1 cellular context compared by ENCODE assay signal in the genomic region with DNA sequence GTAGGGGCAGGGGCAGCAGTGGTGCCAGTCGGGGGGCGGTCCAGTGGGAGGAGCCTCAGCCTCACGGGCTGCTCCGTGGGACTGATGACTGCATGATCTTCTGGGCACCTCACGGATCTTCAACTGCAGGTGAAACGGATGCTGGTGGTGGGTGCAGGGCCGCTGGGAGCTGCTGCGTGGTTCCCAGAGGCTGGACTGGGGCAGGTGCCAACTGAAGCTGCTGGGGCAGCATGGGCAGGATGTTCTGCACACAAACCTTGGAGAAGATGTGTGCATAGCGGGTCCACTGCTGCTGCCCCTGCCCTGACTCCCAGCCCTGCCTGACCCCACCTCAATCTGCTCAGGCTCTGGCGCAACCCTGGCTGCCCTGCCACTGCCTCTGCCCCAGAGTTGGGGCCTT.
A peak's percentile ranks its signal among the peaks of the same experiment; 100 is the strongest.
DNase-seq lines count a peak whose midpoint lies in the region.
"Not testable (repeated sequence)": the region's sequence is repeated elsewhere in the genome, so short reads cannot be mapped to it uniquely, and the experiment has no call there.

No MANE protein-coding gene starts in this region.

- intact Hi-C loops in posterior vena cava (cut with DNase I), result not testable (repeated sequence)

- peak; percentile 54 for DNase-seq in posterior vena cava (ENCODE audit: low spot score)
